13 cellular contexts compared by ENCODE assay signal in genomic region chr1:10637833-10638558, GRCh38.
DNase-seq lines count a peak whose midpoint lies in the region; ATAC-seq and TF ChIP-seq lines count a peak whose summit lies in the region.
"Had no signal": no experiment of that assay in that cellular context is flagged by ENCODE, and none has a peak within 500 bp of the region (broad histone marks: within the 10 kb centered on the region; RNA-seq: fewer than 3 reads in every experiment).

No MANE protein-coding gene starts in this region.

- peak in 9 of 34 experiments; percentile 6 to 32 (median 20) for DNase-seq in T-cell
- DNase-seq in hepatocyte (ENCODE audit: low spot score): no peak
- DNase-seq in smooth muscle cell (lab: John Stamatoyannopoulos, UW; ENCODE audit: unreplicated experiment): no peak
- no peak for DNase-seq in ureter (ENCODE audit: low spot score)
- no peak for DNase-seq in C1 segment of cervical spinal cord (lab: John Stamatoyannopoulos, UW)
- no peak for DNase-seq in HPDE6-E6E7 (ENCODE audit: extremely low spot score)
- DNase-seq: activated CD4-positive, alpha-beta T cell treated with anti-CD3 and anti-CD28 coated beads for 1 hour; activated naive CD4-positive, alpha-beta T cell treated with anti-CD3 and anti-CD28 coated beads for 36 hours; cortex of kidney; DMS79; NCI-H1417 treated with DMSO at 0.1 percent for 48 hours had no signal

- H3K4me2 ChIP-seq in hepatocyte (peak overlapping the region; percentile 73), smooth muscle cell (peak overlapping the region; percentile 89)

- H3K9ac ChIP-seq in ES-I3 (ENCODE audit: low read depth, low read length): peak overlapping the region; percentile 50
- peak overlapping the region; percentile 0 for H3K9ac ChIP-seq in smooth muscle cell (ENCODE audit: low read depth)

- H3K36me3 ChIP-seq in ES-I3 (ENCODE audit: insufficient read depth, low read length) (no peaks in the 10 kb centered on the region), hepatocyte (replicated peaks; ENCODE audit: insufficient read depth, low read depth) (no peaks in the 10 kb centered on the region), smooth muscle cell (ENCODE audit: low read depth) (no peaks in the 10 kb centered on the region)

- no peaks in the 10 kb centered on the region for H4K20me1 ChIP-seq in hepatocyte (ENCODE audit: insufficient read depth, poor library complexity, severe bottlenecking)
- H4K20me1 ChIP-seq in smooth muscle cell (ENCODE audit: low read depth): no peaks in the 10 kb centered on the region

- POLR2A ChIA-PET in T-cell (lab: Charles Lee): no interaction called here

- WGBS in hepatocyte (ENCODE audit: low lambda C conversion rate, missing lambda C conversion rate): 69% methylated on average over 18 of the region's 29 CpGs
- 56% methylated on average over 21 of the region's 29 CpGs for WGBS in smooth muscle cell (ENCODE audit: low lambda C conversion rate)

- no peak overlapping the region for H3K27ac ChIP-seq in hepatocyte
- no peak overlapping the region for H3K27ac ChIP-seq in smooth muscle cell (ENCODE audit: low read depth)

- peaks cover 3% of the 10 kb centered on the region for H3K36me3 Mint-ChIP-seq in T-cell

- H3K4me1 ChIP-seq in ES-I3 (ENCODE audit: insufficient read depth, low read length) (no peaks in the 10 kb centered on the region; the same call in 1 of the 2 replicates), hepatocyte (ENCODE audit: insufficient read depth) (peaks cover 14% of the 10 kb centered on the region), smooth muscle cell (ENCODE audit: low read depth) (peaks cover 6% of the 10 kb centered on the region)

- TF ChIP-seq CTCF in hepatocyte (IDR thresholded peaks at IDR 0.05; ENCODE audit: poor library complexity): no peak
- TF ChIP-seq CTCF in smooth muscle cell (IDR thresholded peaks at IDR 0.05; ENCODE audit: borderline replicate concordance, insufficient read depth, poor library complexity, severe bottlenecking): no peak

- ATAC-seq in T-cell (replicated peaks in 1 of 4) (peak; percentile 48 to 67 (median 59)), GM21529 (IDR thresholded peaks at IDR 0.05; ENCODE audit: unreplicated experiment) (no peak)

- H3F3A ChIP-seq in smooth muscle cell (ENCODE audit: low read depth): no peaks in the 10 kb centered on the region

- H2AFZ ChIP-seq in hepatocyte (no peak overlapping the region), smooth muscle cell (ENCODE audit: low read depth) (no peak overlapping the region)

- H3K9me3 ChIP-seq in ES-I3 (ENCODE audit: control insufficient read depth, insufficient read depth, low read length) (no peaks in the 10 kb centered on the region), hepatocyte (ENCODE audit: low read depth) (no peaks in the 10 kb centered on the region), smooth muscle cell (replicated peaks; ENCODE audit: low read depth) (no peaks in the 10 kb centered on the region)

- peaks cover 11% of the 10 kb centered on the region for H3K27me3 ChIP-seq in hepatocyte
- peaks cover 18% of the 10 kb centered on the region for H3K27me3 ChIP-seq in smooth muscle cell (ENCODE audit: low read depth)

- no peaks in the 10 kb centered on the region for H3K27me3 Mint-ChIP-seq in T-cell

- no peaks in the 10 kb centered on the region for H3K79me2 ChIP-seq in hepatocyte
- no peaks in the 10 kb centered on the region for H3K79me2 ChIP-seq in smooth muscle cell (ENCODE audit: low read depth)

- peaks cover 0 to 6% (median 5%) of the 10 kb centered on the region in 3 donors for H3K4me1 Mint-ChIP-seq in T-cell

- H3K4me3 Mint-ChIP-seq in T-cell: peak overlapping the region in 1 of 3 donors; percentile 21
- H3K4me3 Mint-ChIP-seq: activated naive CD4-positive, alpha-beta T cell treated with anti-CD3 and anti-CD28 coated beads for 36 hours had no signal

- no peak overlapping the region for H3K27ac Mint-ChIP-seq in T-cell
- H3K27ac Mint-ChIP-seq: activated naive CD4-positive, alpha-beta T cell treated with anti-CD3 and anti-CD28 coated beads for 36 hours had no signal

- no peaks in the 10 kb centered on the region for H3K9me2 ChIP-seq in hepatocyte (replicated peaks; ENCODE audit: insufficient read depth)

- CTCF ChIA-PET in T-cell (lab: Charles Lee): no interaction called here

- H3K9me3 Mint-ChIP-seq in T-cell: no peaks in the 10 kb centered on the region
- H3K9me3 Mint-ChIP-seq: activated naive CD4-positive, alpha-beta T cell treated with anti-CD3 and anti-CD28 coated beads for 36 hours had no signal

- no peak overlapping the region for H3K4me3 ChIP-seq in hepatocyte
- H3K4me3 ChIP-seq in smooth muscle cell: peak overlapping the region; percentile 50
